In genomic region chr5:149723374-149723773, GRCh38 we compare ENCODE assay signal across 21 cellular contexts.
"Had no signal": no experiment of that assay in that cellular context is flagged by ENCODE, and none has a peak within 500 bp of the region (broad histone marks: within the 10 kb centered on the region; RNA-seq: fewer than 3 reads in every experiment).

No MANE protein-coding gene starts in this region.

- H3K27me3 ChIP-seq: adrenal gland had no signal

- DNase-seq: activated CD4-positive, alpha-beta T cell treated with anti-CD3 and anti-CD28 coated beads for 48 hours; activated CD4-positive, alpha-beta T cell treated with anti-CD3 and anti-CD28 coated beads, Interleukin-2, amount 50 U/mL, for 4 hours; activated CD4-positive, CD25-positive, alpha-beta regulatory T cell treated with anti-CD3 and anti-CD28 coated beads, Interleukin-2, amount 50 U/mL, for 72 hours; activated CD8-positive, alpha-beta T cell treated with anti-CD3 and anti-CD28 coated beads, Interleukin-2, amount 10 ng/mL, durations not matched to agents 7 days and 5 days; activated naive CD4-positive, alpha-beta T cell treated with anti-CD3 and anti-CD28 coated beads, Interleukin-2, amount 50 U/mL, for 16 hours; activated naive CD8-positive, alpha-beta T cell treated with anti-CD3 and anti-CD28 coated beads, Interleukin-2, amount 10 ng/mL, durations not matched to agents 7 days and 5 days; activated T-cell treated with anti-CD3 and anti-CD28 coated beads, Interleukin-2, amount 50 U/mL, for 1 hour; adrenal gland; anterior cingulate cortex; central memory CD4-positive, alpha-beta T cell; MG63; NCI-H1105; NCI-H1436; NCI-H1694 treated with DMSO at 0.1 percent for 48 hours; NCI-H2029 treated with DMSO at 0.1 percent for 48 hours; NCI-H446; NCI-H524; SIG-M5; T-helper 17 cell; T-helper 9 cell had no signal

- H3K9me3 ChIP-seq: adrenal gland, MG63 had no signal

- ATAC-seq: activated CD8-positive, alpha-beta T cell treated with anti-CD3 and anti-CD28 coated beads, Interleukin-2, amount 10 ng/mL, durations not matched to agents 7 days and 5 days; T-helper 17 cell; WTC11 had no signal

- H3K4me3 ChIP-seq: adrenal gland, MG63 had no signal

- H3K36me3 ChIP-seq: adrenal gland, MG63 had no signal

- H3K27ac ChIP-seq: adrenal gland had no signal
